ENCODE assay signal across 11 cellular contexts in the genomic region with DNA sequence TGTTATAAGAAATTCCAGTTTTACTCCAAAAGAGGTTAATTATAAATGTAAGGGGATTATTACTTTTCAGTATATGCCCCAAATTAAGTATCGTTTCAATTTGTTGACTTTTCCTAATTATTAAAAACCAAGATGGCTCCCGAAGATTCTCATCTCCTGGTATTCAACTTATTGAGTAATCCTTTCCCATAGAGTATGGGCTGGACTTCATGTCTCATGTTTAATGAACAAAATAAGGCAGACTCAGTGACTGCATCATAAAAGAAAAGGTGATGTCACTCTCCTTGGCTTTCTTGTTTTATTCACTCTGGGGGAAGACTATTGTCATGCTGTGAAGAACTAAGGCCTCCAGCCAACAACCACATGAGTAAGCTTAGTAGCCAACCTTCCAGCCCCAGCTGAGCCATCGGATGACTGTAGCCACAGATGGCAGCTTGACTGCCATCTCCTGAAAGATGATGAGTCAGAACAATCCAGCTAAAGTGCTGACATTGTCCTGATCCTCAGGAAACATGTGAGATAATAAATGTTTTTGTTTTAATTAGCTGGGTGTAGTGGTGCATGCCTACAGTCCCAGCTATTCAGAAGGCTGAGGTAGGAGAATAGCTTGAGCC. TPM values are rescaled to one million over a fixed set of nuclear protein-coding genes. Genes with fewer than 3 reads are reported as not detected.
DNase-seq lines count a peak whose midpoint lies in the region; ATAC-seq and TF ChIP-seq lines count a peak whose summit lies in the region.
"Had no signal": no experiment of that assay in that cellular context is flagged by ENCODE, and none has a peak within 500 bp of the region (broad histone marks: within the 10 kb centered on the region; RNA-seq: fewer than 3 reads in every experiment).

No MANE protein-coding gene starts in this region.

- no peaks in the 10 kb centered on the region for H3K9me3 Mint-ChIP-seq in mesothelial cell of epicardium
- H3K9me3 Mint-ChIP-seq: dendritic cell treated with granulocyte-macrophage colony-stimulating factor and Interleukin-4, amounts not matched to agents 40 ng/mL and 50 ng/mL, for 4 days had no signal

- ATAC-seq in SK-N-SH treated with all-trans-retinoic acid at 6 μM for 48 hours, result peak; percentile 50; the same call in 2 of the 3 replicates

- H3K4me3 Mint-ChIP-seq in mesothelial cell of epicardium, result no peak overlapping the region
- H3K4me3 Mint-ChIP-seq: dendritic cell treated with granulocyte-macrophage colony-stimulating factor and Interleukin-4, amounts not matched to agents 40 ng/mL and 50 ng/mL, for 4 days had no signal

- no peak overlapping the region for H3K4me3 ChIP-seq in foreskin fibroblast (ENCODE audit: low read depth in 1 of 2, low read length in 2 of 2)

- peak; percentile 86 for DNase-seq in A172 (ENCODE audit: low spot score)
- peak; percentile 96 for DNase-seq in HS-5 (ENCODE audit: low read depth)
- DNase-seq in foreskin fibroblast, result peak; percentile 96
- DNase-seq in mesenteric fat pad (ENCODE audit: low spot score), result no peak
- DNase-seq in NCI-H146 (lab: John Stamatoyannopoulos, UW), result no peak
- no peak for DNase-seq in mesothelial cell of epicardium (ENCODE audit: low spot score in 2 of 2, unreplicated experiment in 2 of 2)
- no peak for DNase-seq in NCI-H2081 treated with DMSO at 0.1 percent for 48 hours (lab: John Stamatoyannopoulos, UW)
- DNase-seq: BE2C, NCI-H1048 had no signal

- no peaks in the 10 kb centered on the region for H3K27me3 Mint-ChIP-seq in mesothelial cell of epicardium (ENCODE audit: low read depth)
- H3K27me3 Mint-ChIP-seq: dendritic cell treated with granulocyte-macrophage colony-stimulating factor and Interleukin-4, amounts not matched to agents 40 ng/mL and 50 ng/mL, for 4 days had no signal

- H3K27ac Mint-ChIP-seq in mesothelial cell of epicardium, result no peak overlapping the region
- H3K27ac Mint-ChIP-seq: dendritic cell treated with granulocyte-macrophage colony-stimulating factor and Interleukin-4, amounts not matched to agents 40 ng/mL and 50 ng/mL, for 4 days had no signal

- TF ChIP-seq CTCF in foreskin fibroblast (IDR thresholded peaks at IDR 0.05; ENCODE audit: low read depth, low read length) (no peak), mesothelial cell of epicardium (IDR thresholded peaks at IDR 0.05; ENCODE audit: unreplicated experiment) (no peak)

- peaks cover 18% of the 10 kb centered on the region for H3K4me1 Mint-ChIP-seq in mesothelial cell of epicardium

- peaks cover 4% of the 10 kb centered on the region for H3K36me3 Mint-ChIP-seq in mesothelial cell of epicardium

TF ChIP-seq in SK-N-SH treated with all-trans-retinoic acid at 6 μM for 48 hours, 23 proteins besides CTCF, POLR2A, EP300 and RAD21 (continues in another document):
- TF ChIP-seq ZNF8 (CRISPR knock-in tag; IDR thresholded peaks at IDR 0.05) (no peak), ZNF70 (CRISPR knock-in tag; IDR thresholded peaks at IDR 0.05) (no peak), ARNTL (CRISPR knock-in tag; IDR thresholded peaks at IDR 0.05; ENCODE audit: borderline replicate concordance, low read depth) (no peak), CREB5 (CRISPR knock-in tag; IDR thresholded peaks at IDR 0.05; ENCODE audit: low read depth) (no peak), CSDC2 (CRISPR knock-in tag; IDR thresholded peaks at IDR 0.05) (no peak), RARB (CRISPR knock-in tag; IDR thresholded peaks at IDR 0.05) (no peak), ZFP30 (CRISPR knock-in tag; IDR thresholded peaks at IDR 0.05) (no peak), TSHZ2 (CRISPR knock-in tag; IDR thresholded peaks at IDR 0.05) (no peak), TCF4 (CRISPR knock-in tag; IDR thresholded peaks at IDR 0.05; ENCODE audit: borderline replicate concordance) (no peak), ZC3H10 (CRISPR knock-in tag; IDR thresholded peaks at IDR 0.05) (no peak), ZFP3 (CRISPR knock-in tag; IDR thresholded peaks at IDR 0.05) (no peak), BACH2 (CRISPR knock-in tag; IDR thresholded peaks at IDR 0.05; ENCODE audit: borderline replicate concordance) (no peak), OSR1 (CRISPR knock-in tag; IDR thresholded peaks at IDR 0.05) (no peak), ZNF565 (CRISPR knock-in tag; conservative IDR thresholded peaks at IDR 0.05; ENCODE audit: low read depth) (no peak), CSRNP3 (CRISPR knock-in tag; IDR thresholded peaks at IDR 0.05) (no peak), SNAI2 (CRISPR knock-in tag; IDR thresholded peaks at IDR 0.05) (no peak), ISL1 (CRISPR knock-in tag; IDR thresholded peaks at IDR 0.05) (no peak)
- TF ChIP-seq, protein P1, sequence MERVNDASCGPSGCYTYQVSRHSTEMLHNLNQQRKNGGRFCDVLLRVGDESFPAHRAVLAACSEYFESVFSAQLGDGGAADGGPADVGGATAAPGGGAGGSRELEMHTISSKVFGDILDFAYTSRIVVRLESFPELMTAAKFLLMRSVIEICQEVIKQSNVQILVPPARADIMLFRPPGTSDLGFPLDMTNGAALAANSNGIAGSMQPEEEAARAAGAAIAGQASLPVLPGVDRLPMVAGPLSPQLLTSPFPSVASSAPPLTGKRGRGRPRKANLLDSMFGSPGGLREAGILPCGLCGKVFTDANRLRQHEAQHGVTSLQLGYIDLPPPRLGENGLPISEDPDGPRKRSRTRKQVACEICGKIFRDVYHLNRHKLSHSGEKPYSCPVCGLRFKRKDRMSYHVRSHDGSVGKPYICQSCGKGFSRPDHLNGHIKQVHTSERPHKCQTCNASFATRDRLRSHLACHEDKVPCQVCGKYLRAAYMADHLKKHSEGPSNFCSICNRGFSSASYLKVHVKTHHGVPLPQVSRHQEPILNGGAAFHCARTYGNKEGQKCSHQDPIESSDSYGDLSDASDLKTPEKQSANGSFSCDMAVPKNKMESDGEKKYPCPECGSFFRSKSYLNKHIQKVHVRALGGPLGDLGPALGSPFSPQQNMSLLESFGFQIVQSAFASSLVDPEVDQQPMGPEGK (CRISPR knock-in tag; IDR thresholded peaks at IDR 0.05; ENCODE audit: borderline replicate concordance), result no peak

RNA-seq across cellular contexts. Expression of gene IGF2BP2, which starts 17.3 kb away (rescaled TPM):
- 29.7 and 32.8 TPM in 2 replicates for total RNA-seq in A172 (2014; rRNA removed; shearing (Covaris generic))
- total RNA-seq in mesenteric fat pad (9.0 TPM), mesothelial cell of epicardium (191 to 201 TPM (median 191 TPM) in 3 replicates)

Comparison
In these comparisons a context has a peak if more than half of its experiments do, and no peak if none do; other contexts are left out.
1. DNase-seq: peak in A172 (single experiment), HS-5 (single experiment) and foreskin fibroblast (2 of 2); none in mesenteric fat pad (single experiment), NCI-H146 (single experiment), mesothelial cell of epicardium (0 of 2) and NCI-H2081 treated with DMSO at 0.1 percent for 48 hours (single experiment).